ENCODE assay signal across 2 cellular contexts in the genomic region with DNA sequence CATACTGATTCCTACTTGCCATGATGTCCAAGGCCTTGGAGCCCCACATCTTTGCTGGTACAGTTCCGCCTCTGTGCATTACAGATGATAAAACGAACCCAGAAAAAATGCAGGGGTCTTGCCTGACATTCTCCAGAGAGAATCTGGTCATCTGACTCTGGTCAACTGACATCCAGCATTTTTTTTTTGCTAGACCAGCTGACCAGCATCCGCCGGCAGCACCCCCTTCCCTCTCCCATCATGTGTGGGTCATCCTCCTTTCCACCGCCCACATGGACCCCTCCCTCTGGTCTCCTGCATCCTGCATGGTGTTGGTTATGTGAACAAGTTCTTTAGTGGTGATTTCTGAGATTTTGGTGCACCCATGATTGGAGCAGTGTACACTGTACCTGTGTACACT.
TF ChIP-seq lines count a peak whose summit lies in the region.

No MANE protein-coding gene starts in this region.

TF ChIP-seq in SK-N-SH treated with all-trans-retinoic acid at 6 μM for 48 hours, 23 proteins besides CTCF, POLR2A, EP300 and RAD21 (continued from another document):
- no peak for TF ChIP-seq POU6F1 (CRISPR knock-in tag; IDR thresholded peaks at IDR 0.05; ENCODE audit: borderline replicate concordance, low read depth)
- TF ChIP-seq, protein P1, sequence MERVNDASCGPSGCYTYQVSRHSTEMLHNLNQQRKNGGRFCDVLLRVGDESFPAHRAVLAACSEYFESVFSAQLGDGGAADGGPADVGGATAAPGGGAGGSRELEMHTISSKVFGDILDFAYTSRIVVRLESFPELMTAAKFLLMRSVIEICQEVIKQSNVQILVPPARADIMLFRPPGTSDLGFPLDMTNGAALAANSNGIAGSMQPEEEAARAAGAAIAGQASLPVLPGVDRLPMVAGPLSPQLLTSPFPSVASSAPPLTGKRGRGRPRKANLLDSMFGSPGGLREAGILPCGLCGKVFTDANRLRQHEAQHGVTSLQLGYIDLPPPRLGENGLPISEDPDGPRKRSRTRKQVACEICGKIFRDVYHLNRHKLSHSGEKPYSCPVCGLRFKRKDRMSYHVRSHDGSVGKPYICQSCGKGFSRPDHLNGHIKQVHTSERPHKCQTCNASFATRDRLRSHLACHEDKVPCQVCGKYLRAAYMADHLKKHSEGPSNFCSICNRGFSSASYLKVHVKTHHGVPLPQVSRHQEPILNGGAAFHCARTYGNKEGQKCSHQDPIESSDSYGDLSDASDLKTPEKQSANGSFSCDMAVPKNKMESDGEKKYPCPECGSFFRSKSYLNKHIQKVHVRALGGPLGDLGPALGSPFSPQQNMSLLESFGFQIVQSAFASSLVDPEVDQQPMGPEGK (CRISPR knock-in tag; IDR thresholded peaks at IDR 0.05; ENCODE audit: borderline replicate concordance) = no peak
- no peak for TF ChIP-seq RARB (CRISPR knock-in tag; IDR thresholded peaks at IDR 0.05)
- TF ChIP-seq TSHZ2 (CRISPR knock-in tag; IDR thresholded peaks at IDR 0.05) = no peak
- no peak for TF ChIP-seq ZNF565 (CRISPR knock-in tag; conservative IDR thresholded peaks at IDR 0.05; ENCODE audit: low read depth)
- no peak for TF ChIP-seq BACH2 (CRISPR knock-in tag; IDR thresholded peaks at IDR 0.05; ENCODE audit: borderline replicate concordance)
- TF ChIP-seq ARNTL (CRISPR knock-in tag; IDR thresholded peaks at IDR 0.05; ENCODE audit: borderline replicate concordance, low read depth) = no peak
- no peak for TF ChIP-seq GLIS3 (CRISPR knock-in tag; IDR thresholded peaks at IDR 0.05)
- TF ChIP-seq ZNF8 (CRISPR knock-in tag; IDR thresholded peaks at IDR 0.05) = no peak
- TF ChIP-seq, protein P2, sequence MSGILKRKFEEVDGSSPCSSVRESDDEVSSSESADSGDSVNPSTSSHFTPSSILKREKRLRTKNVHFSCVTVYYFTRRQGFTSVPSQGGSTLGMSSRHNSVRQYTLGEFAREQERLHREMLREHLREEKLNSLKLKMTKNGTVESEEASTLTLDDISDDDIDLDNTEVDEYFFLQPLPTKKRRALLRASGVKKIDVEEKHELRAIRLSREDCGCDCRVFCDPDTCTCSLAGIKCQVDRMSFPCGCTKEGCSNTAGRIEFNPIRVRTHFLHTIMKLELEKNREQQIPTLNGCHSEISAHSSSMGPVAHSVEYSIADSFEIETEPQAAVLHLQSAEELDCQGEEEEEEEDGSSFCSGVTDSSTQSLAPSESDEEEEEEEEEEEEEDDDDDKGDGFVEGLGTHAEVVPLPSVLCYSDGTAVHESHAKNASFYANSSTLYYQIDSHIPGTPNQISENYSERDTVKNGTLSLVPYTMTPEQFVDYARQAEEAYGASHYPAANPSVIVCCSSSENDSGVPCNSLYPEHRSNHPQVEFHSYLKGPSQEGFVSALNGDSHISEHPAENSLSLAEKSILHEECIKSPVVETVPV (CRISPR knock-in tag; IDR thresholded peaks at IDR 0.05) = no peak
- no peak for TF ChIP-seq OSR1 (CRISPR knock-in tag; IDR thresholded peaks at IDR 0.05)
TF ChIP-seq in SK-N-SH treated with all-trans-retinoic acid at 6 μM for 48 hours: peak in this region for 0.

TF ChIP-seq in SK-N-SH, 30 proteins besides CTCF, POLR2A, EP300 and RAD21 (continued from another document):
- TF ChIP-seq, protein P3, sequence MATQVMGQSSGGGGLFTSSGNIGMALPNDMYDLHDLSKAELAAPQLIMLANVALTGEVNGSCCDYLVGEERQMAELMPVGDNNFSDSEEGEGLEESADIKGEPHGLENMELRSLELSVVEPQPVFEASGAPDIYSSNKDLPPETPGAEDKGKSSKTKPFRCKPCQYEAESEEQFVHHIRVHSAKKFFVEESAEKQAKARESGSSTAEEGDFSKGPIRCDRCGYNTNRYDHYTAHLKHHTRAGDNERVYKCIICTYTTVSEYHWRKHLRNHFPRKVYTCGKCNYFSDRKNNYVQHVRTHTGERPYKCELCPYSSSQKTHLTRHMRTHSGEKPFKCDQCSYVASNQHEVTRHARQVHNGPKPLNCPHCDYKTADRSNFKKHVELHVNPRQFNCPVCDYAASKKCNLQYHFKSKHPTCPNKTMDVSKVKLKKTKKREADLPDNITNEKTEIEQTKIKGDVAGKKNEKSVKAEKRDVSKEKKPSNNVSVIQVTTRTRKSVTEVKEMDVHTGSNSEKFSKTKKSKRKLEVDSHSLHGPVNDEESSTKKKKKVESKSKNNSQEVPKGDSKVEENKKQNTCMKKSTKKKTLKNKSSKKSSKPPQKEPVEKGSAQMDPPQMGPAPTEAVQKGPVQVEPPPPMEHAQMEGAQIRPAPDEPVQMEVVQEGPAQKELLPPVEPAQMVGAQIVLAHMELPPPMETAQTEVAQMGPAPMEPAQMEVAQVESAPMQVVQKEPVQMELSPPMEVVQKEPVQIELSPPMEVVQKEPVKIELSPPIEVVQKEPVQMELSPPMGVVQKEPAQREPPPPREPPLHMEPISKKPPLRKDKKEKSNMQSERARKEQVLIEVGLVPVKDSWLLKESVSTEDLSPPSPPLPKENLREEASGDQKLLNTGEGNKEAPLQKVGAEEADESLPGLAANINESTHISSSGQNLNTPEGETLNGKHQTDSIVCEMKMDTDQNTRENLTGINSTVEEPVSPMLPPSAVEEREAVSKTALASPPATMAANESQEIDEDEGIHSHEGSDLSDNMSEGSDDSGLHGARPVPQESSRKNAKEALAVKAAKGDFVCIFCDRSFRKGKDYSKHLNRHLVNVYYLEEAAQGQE (IDR thresholded peaks at IDR 0.05; ENCODE audit: low read depth, low read length) = no peak
